Comparison of ENCODE assay signal across 8 cellular contexts in genomic region chr1:3746389-3746783, GRCh38. TPM values are rescaled to one million over a fixed set of nuclear protein-coding genes. Genes with fewer than 3 reads are reported as not detected.
DNase-seq lines count a peak whose midpoint lies in the region; ATAC-seq and TF ChIP-seq lines count a peak whose summit lies in the region.

No MANE protein-coding gene starts in this region.

- peak overlapping the region; percentile 51 for H3K27ac Mint-ChIP-seq in activated CD4-positive, alpha-beta T cell treated with anti-CD3 and anti-CD28 coated beads for 36 hours

- TF ChIP-seq EP300 in tibial nerve (IDR thresholded peaks at IDR 0.05), result no peak

- ATAC-seq in activated CD4-positive, alpha-beta T cell treated with anti-CD3 and anti-CD28 coated beads for 36 hours, result no peak

- intact Hi-C loops in activated CD4-positive, alpha-beta T cell treated with anti-CD3 and anti-CD28 coated beads for 36 hours (cut with DNase I, micrococcal nuclease), result no loop called here
- intact Hi-C loops in ascending aorta (cut with DNase I), result no loop called here

- H3K9me3 Mint-ChIP-seq in activated CD4-positive, alpha-beta T cell treated with anti-CD3 and anti-CD28 coated beads for 36 hours (ENCODE audit: low read depth), result no peaks in the 10 kb centered on the region

- H3K27me3 Mint-ChIP-seq in activated CD4-positive, alpha-beta T cell treated with anti-CD3 and anti-CD28 coated beads for 36 hours, result no peaks in the 10 kb centered on the region

- TF ChIP-seq POLR2A in tibial nerve (IDR thresholded peaks at IDR 0.05), result no peak

- H3K9me3 ChIP-seq in ascending aorta (no peaks in the 10 kb centered on the region), tibial nerve (no peaks in the 10 kb centered on the region)

- H3K4me3 Mint-ChIP-seq in activated CD4-positive, alpha-beta T cell treated with anti-CD3 and anti-CD28 coated beads for 36 hours, result peak overlapping the region; percentile 77

- peak overlapping the region; percentile 58 to 88 for H3K27ac ChIP-seq in ascending aorta
- peak overlapping the region in 2 of 4 donors; percentile 61 to 88 for H3K27ac ChIP-seq in tibial nerve

- H3K36me3 Mint-ChIP-seq in activated CD4-positive, alpha-beta T cell treated with anti-CD3 and anti-CD28 coated beads for 36 hours (ENCODE audit: low read depth), result peaks cover 4% of the 10 kb centered on the region

- 9 to 17% methylated on average over 12 to 30 of the region's 30 CpGs for WGBS in tibial nerve, 2 donors

- H3K27me3 ChIP-seq in ascending aorta (no peaks in the 10 kb centered on the region), kidney epithelial cell (ENCODE audit: control insufficient read depth, insufficient read depth, low read length) (peaks cover 2% of the 10 kb centered on the region), tibial nerve (peaks cover 0 to 3% of the 10 kb centered on the region in 2 donors)

- POLR2A ChIA-PET in activated CD4-positive, alpha-beta T cell treated with anti-CD3 and anti-CD28 coated beads for 36 hours (lab: Charles Lee), result no interaction called here

- no peak for DNase-seq in activated CD4-positive, alpha-beta T cell treated with anti-CD3 and anti-CD28 coated beads for 36 hours
- no peak for DNase-seq in activated CD4-positive, alpha-beta T cell treated with anti-CD3 and anti-CD28 coated beads, Interleukin-2, amount 50 U/mL, for 4 hours
- DNase-seq in ascending aorta (ENCODE audit: low spot score in 2 of 2) (no peak), kidney epithelial cell (ENCODE audit: low read depth) (no peak), tibial nerve (ENCODE audit: low spot score in 2 of 2) (no peak), ACHN (no peak), HCEC 1CT (no peak)
- DNase-seq in central memory CD4-positive, alpha-beta T cell, result no peak

- in situ Hi-C loops in ACHN (cut with HindIII; ENCODE audit: low pct_ligation_motif_present, low pct_unique_long_range_greater_than_20kb, low sequenced_read_pairs), result no loop called here

- H3K36me3 ChIP-seq in ascending aorta, result peaks cover 13 to 20% of the 10 kb centered on the region in 2 donors
- no peaks in the 10 kb centered on the region for H3K36me3 ChIP-seq in kidney epithelial cell (ENCODE audit: control insufficient read depth, insufficient read depth, low read length)
- peaks cover 0 to 39% (median 2%) of the 10 kb centered on the region in 3 donors for H3K36me3 ChIP-seq in tibial nerve

- peaks cover 32% of the 10 kb centered on the region for H3K4me1 Mint-ChIP-seq in activated CD4-positive, alpha-beta T cell treated with anti-CD3 and anti-CD28 coated beads for 36 hours

- TF ChIP-seq CTCF in ascending aorta (IDR thresholded peaks at IDR 0.05) (no peak), kidney epithelial cell (IDR thresholded peaks at IDR 0.05; ENCODE audit: insufficient read depth, low read length, poor library complexity, severe bottlenecking) (no peak), tibial nerve (IDR thresholded peaks at IDR 0.05) (no peak)

- peak overlapping the region; percentile 76 to 85 for H3K4me3 ChIP-seq in ascending aorta
- peak overlapping the region; percentile 83 for H3K4me3 ChIP-seq in kidney epithelial cell (ENCODE audit: low read depth, low read length)
- peak overlapping the region; percentile 70 to 95 (median 82) for H3K4me3 ChIP-seq in tibial nerve

- H3K4me1 ChIP-seq in ascending aorta (peaks cover 0 to 6% of the 10 kb centered on the region in 2 donors), tibial nerve (peaks cover 0 to 35% (median 15%) of the 10 kb centered on the region in 4 donors)

- CTCF ChIA-PET in activated CD4-positive, alpha-beta T cell treated with anti-CD3 and anti-CD28 coated beads for 36 hours (lab: Charles Lee), result interaction anchor here (0.6 kb wide), 1 partner anchor 145 kb away, joined by 3 read pairs; no protein-coding TSS in a partner anchor

RNA-seq across cellular contexts. Expression of gene CCDC27, which starts 5.9 kb away (rescaled TPM):
- total RNA-seq in activated CD4-positive, alpha-beta T cell treated with anti-CD3 and anti-CD28 coated beads for 36 hours, result not detected
- total RNA-seq in ascending aorta (not detected), kidney epithelial cell (not detected in 2 replicates), tibial nerve (not detected)

RNA-seq across cellular contexts. Expression of gene SMIM1, which starts 26.2 kb away (rescaled TPM):
- total RNA-seq in activated CD4-positive, alpha-beta T cell treated with anti-CD3 and anti-CD28 coated beads for 36 hours, result 1 to 10 TPM; 3.0 to 4.2 TPM
- total RNA-seq in ascending aorta, result not detected
- not detected in 2 replicates for total RNA-seq in kidney epithelial cell
- total RNA-seq in tibial nerve, result 10 to 100 TPM in 1 of 4 donors, not detected in 3; 23.1 TPM

RNA-seq across cellular contexts. Expression of gene LRRC47, which starts 49.9 kb away (rescaled TPM):
- total RNA-seq in activated CD4-positive, alpha-beta T cell treated with anti-CD3 and anti-CD28 coated beads for 36 hours, result 10 to 100 TPM; 34.8 to 38.7 TPM
- total RNA-seq in ascending aorta (41.5 TPM), kidney epithelial cell (49.5 and 55.9 TPM in 2 replicates), tibial nerve (10 to 100 TPM; 40.8 to 46.3 (median 42.6) TPM)
